In genomic region chr4:6402566-6403399, GRCh38 we compare ENCODE assay signal across 19 cellular contexts.
A peak's percentile ranks its signal among the peaks of the same experiment; 100 is the strongest.
DNase-seq lines count a peak whose midpoint lies in the region; ATAC-seq, FAIRE-seq and TF ChIP-seq lines count a peak whose summit lies in the region.
"Had no signal": no experiment of that assay in that cellular context is flagged by ENCODE, and none has a peak within 500 bp of the region (broad histone marks: within the 10 kb centered on the region; RNA-seq: fewer than 3 reads in every experiment).

No MANE protein-coding gene starts in this region.

- H3K27me3 ChIP-seq in right cardiac atrium (ENCODE audit: control insufficient read depth, insufficient read depth) (no peaks in the 10 kb centered on the region), right atrium auricular region (peaks cover 0 to 7% of the 10 kb centered on the region in 2 donors), MM.1S (replicated peaks; ENCODE audit: insufficient read depth, low read length) (peaks cover 97% of the 10 kb centered on the region), testis (no peaks in the 10 kb centered on the region)

- no peaks in the 10 kb centered on the region for H3K79me2 ChIP-seq in MM.1S (ENCODE audit: low read length)
- H3K79me2 ChIP-seq: parathyroid adenoma had no signal

- H3K27ac Mint-ChIP-seq in chondrocyte (ENCODE audit: unreplicated experiment) (no peak overlapping the region), type B pancreatic cell (peak overlapping the region; percentile 92)
- H3K27ac Mint-ChIP-seq: activated T-helper 17 cell treated with anti-CD3 and anti-CD28 coated beads, Interleukin-2, amount 50 U/mL, for 72 hours; naive thymus-derived CD4-positive, alpha-beta T cell had no signal

- TF ChIP-seq CTCF in right atrium auricular region (IDR thresholded peaks at IDR 0.05) (no peak), MM.1S (IDR thresholded peaks at IDR 0.05; ENCODE audit: low read length) (no peak), chondrocyte (IDR thresholded peaks at IDR 0.05) (no peak), type B pancreatic cell (conservative IDR thresholded peaks at IDR 0.05) (no peak), testis (IDR thresholded peaks at IDR 0.05) (no peak)

- H3K4me1 ChIP-seq in right cardiac atrium (ENCODE audit: control insufficient read depth, insufficient read depth, low read length) (peaks cover 2% of the 10 kb centered on the region), right atrium auricular region (no peaks in the 10 kb centered on the region), MM.1S (ENCODE audit: low read length) (no peaks in the 10 kb centered on the region), testis (no peaks in the 10 kb centered on the region)
- H3K4me1 ChIP-seq: parathyroid adenoma had no signal

- WGBS in right cardiac atrium, result 31% methylated on average over 18 of the region's 18 CpGs
- 66 to 88% methylated on average over 4 to 18 of the region's 18 CpGs for WGBS in testis, 2 donors

- no peak overlapping the region for H3K27ac ChIP-seq in right cardiac atrium (ENCODE audit: low read length)
- no peak overlapping the region for H3K27ac ChIP-seq in right atrium auricular region
- no peak overlapping the region for H3K27ac ChIP-seq in MM.1S (ENCODE audit: low read length)
- H3K27ac ChIP-seq in testis, result no peak overlapping the region
- H3K27ac ChIP-seq: brain microvascular endothelial cell, parathyroid adenoma, tibial artery had no signal

- DNase-seq in right cardiac atrium (no peak), right atrium auricular region (ENCODE audit: low spot score) (no peak), MM.1S (no peak), chondrocyte (ENCODE audit: low spot score) (peak; percentile 72), type B pancreatic cell (ENCODE audit: extremely low spot score, unreplicated experiment) (no peak), testis (no peak), GM19239 (ENCODE audit: insufficient read length, low spot score) (no peak)
- DNase-seq: activated CD4-positive, alpha-beta T cell treated with anti-CD3 and anti-CD28 coated beads for 1 hour; brain microvascular endothelial cell; cortex of kidney; GOT3; naive thymus-derived CD4-positive, alpha-beta T cell; NCI-H446 treated with DMSO at 0.1 percent for 48 hours; stimulated activated naive CD4-positive, alpha-beta T cell; tibial artery had no signal

- H2AFZ ChIP-seq in MM.1S (ENCODE audit: low read length), result 0 out of 2 replicates have a peak overlapping the region, but pooled peaks have one; percentile 34
- H2AFZ ChIP-seq: parathyroid adenoma had no signal

- no peaks in the 10 kb centered on the region for H3K36me3 Mint-ChIP-seq in chondrocyte (ENCODE audit: low read depth)
- no peaks in the 10 kb centered on the region for H3K36me3 Mint-ChIP-seq in type B pancreatic cell
- H3K36me3 Mint-ChIP-seq: naive thymus-derived CD4-positive, alpha-beta T cell had no signal

- ATAC-seq in right cardiac atrium (peak; percentile 36 to 38), GM19395 (IDR thresholded peaks at IDR 0.05; ENCODE audit: unreplicated experiment) (no peak)
- ATAC-seq: activated T-helper 17 cell treated with anti-CD3 and anti-CD28 coated beads, Interleukin-2, amount 50 U/mL, for 72 hours; naive thymus-derived CD4-positive, alpha-beta T cell had no signal

- peak overlapping the region; percentile 44; the same call in 1 of the 2 replicates for H3K4me2 ChIP-seq in MM.1S (ENCODE audit: low read depth, low read length)

- no peaks in the 10 kb centered on the region for H3K4me1 Mint-ChIP-seq in chondrocyte (ENCODE audit: low read depth)
- peaks cover 14% of the 10 kb centered on the region for H3K4me1 Mint-ChIP-seq in type B pancreatic cell (ENCODE audit: unreplicated experiment)
- H3K4me1 Mint-ChIP-seq: activated T-helper 17 cell treated with anti-CD3 and anti-CD28 coated beads, Interleukin-2, amount 50 U/mL, for 72 hours had no signal

- no peaks in the 10 kb centered on the region for H4K20me1 ChIP-seq in MM.1S (ENCODE audit: insufficient read depth, low read length)

- H3K9me3 ChIP-seq in right cardiac atrium (ENCODE audit: control insufficient read depth, low read length), result no peaks in the 10 kb centered on the region
- H3K9me3 ChIP-seq in right atrium auricular region, result no peaks in the 10 kb centered on the region
- H3K9me3 ChIP-seq in MM.1S (replicated peaks; ENCODE audit: insufficient read depth, low read length), result no peaks in the 10 kb centered on the region
- no peaks in the 10 kb centered on the region for H3K9me3 ChIP-seq in testis
- H3K9me3 ChIP-seq: tibial artery had no signal

- TF ChIP-seq POLR2A in testis (IDR thresholded peaks at IDR 0.05), result no peak

- no peak for FAIRE-seq in GM19239 (lab: Jason Lieb, UNC)
- FAIRE-seq: keratinocyte had no signal

- no peak overlapping the region for H3K4me3 Mint-ChIP-seq in chondrocyte (ENCODE audit: unreplicated experiment)
- peak overlapping the region; percentile 81 for H3K4me3 Mint-ChIP-seq in type B pancreatic cell
- H3K4me3 Mint-ChIP-seq: activated T-helper 17 cell treated with anti-CD3 and anti-CD28 coated beads, Interleukin-2, amount 50 U/mL, for 72 hours; naive thymus-derived CD4-positive, alpha-beta T cell had no signal

- intact Hi-C loops in right cardiac atrium (cut with DNase I) (no loop called here), testis (cut with DNase I; ENCODE audit: low total_unique reads) (no loop called here)

- peaks cover 86% of the 10 kb centered on the region for H3K27me3 Mint-ChIP-seq in chondrocyte (ENCODE audit: low read depth)
- H3K27me3 Mint-ChIP-seq in type B pancreatic cell, result peaks cover 82% of the 10 kb centered on the region

- H3K9me2 ChIP-seq in MM.1S (replicated peaks; ENCODE audit: insufficient read depth, low read length), result no peaks in the 10 kb centered on the region

- H3K9ac ChIP-seq in MM.1S (ENCODE audit: low read length), result no peak overlapping the region
- H3K9ac ChIP-seq: parathyroid adenoma had no signal

- no peak overlapping the region for H3K4me3 ChIP-seq in right cardiac atrium (ENCODE audit: low read length)
- no peak overlapping the region for H3K4me3 ChIP-seq in right atrium auricular region
- peak overlapping the region; percentile 37; the same call in 1 of the 2 replicates for H3K4me3 ChIP-seq in MM.1S (ENCODE audit: low read length)
- H3K4me3 ChIP-seq in testis, result no peak overlapping the region
- H3K4me3 ChIP-seq: tibial artery had no signal

- H3K36me3 ChIP-seq in right atrium auricular region (no peaks in the 10 kb centered on the region), MM.1S (replicated peaks; ENCODE audit: insufficient read depth, low read length) (no peaks in the 10 kb centered on the region), testis (ENCODE audit: low read depth, missing control alignments) (no peaks in the 10 kb centered on the region)
- H3K36me3 ChIP-seq: brain microvascular endothelial cell, tibial artery had no signal

- H3F3A ChIP-seq in MM.1S (ENCODE audit: insufficient read depth, low read length), result no peaks in the 10 kb centered on the region

- H3K9me3 Mint-ChIP-seq in chondrocyte (ENCODE audit: low read depth) (no peaks in the 10 kb centered on the region), type B pancreatic cell (no peaks in the 10 kb centered on the region)
- H3K9me3 Mint-ChIP-seq: activated T-helper 17 cell treated with anti-CD3 and anti-CD28 coated beads, Interleukin-2, amount 50 U/mL, for 72 hours had no signal
